Comparison of ENCODE assay signal across 18 cellular contexts in genomic region chr12:112788205-112788604, GRCh38. TPM values are rescaled to one million over a fixed set of nuclear protein-coding genes. Genes with fewer than 3 reads are reported as not detected.
DNase-seq lines count a peak whose midpoint lies in the region; ATAC-seq, FAIRE-seq and TF ChIP-seq lines count a peak whose summit lies in the region.
"Had no signal": no experiment of that assay in that cellular context is flagged by ENCODE, and none has a peak within 500 bp of the region (broad histone marks: within the 10 kb centered on the region; RNA-seq: fewer than 3 reads in every experiment).

No MANE protein-coding gene starts in this region.

- H3K27me3 Mint-ChIP-seq in H9 (ENCODE audit: low read depth) = peaks cover 41% of the 10 kb centered on the region
- peaks cover 45% of the 10 kb centered on the region for H3K27me3 Mint-ChIP-seq in neural progenitor cell (ENCODE audit: insufficient read depth, low read depth)

- no peak overlapping the region for H4K8ac ChIP-seq in H9 (replicated peaks; ENCODE audit: insufficient read length, low read depth, low read length)

- no peak overlapping the region for H2BK5ac ChIP-seq in H9 (ENCODE audit: insufficient read length, low read length)

- H3K18ac ChIP-seq in H9 (ENCODE audit: insufficient read length, low read depth, low read length) = no peak overlapping the region

- H3K4me3 ChIP-seq in K562 (no peak overlapping the region), neural progenitor cell (no peak overlapping the region), mucosa of descending colon (no peak overlapping the region)
- H3K4me3 ChIP-seq: adrenal gland, lung, transverse colon had no signal

- peaks cover 9% of the 10 kb centered on the region; the same call in 1 of the 2 replicates for H3K4me1 ChIP-seq in H9 (ENCODE audit: insufficient read depth, low read length)
- H3K4me1 ChIP-seq in K562 (replicated peaks in 1 of 2; ENCODE audit: control insufficient read depth in 2 of 2, insufficient read depth in 2 of 2, low read length in 2 of 2) = no peaks in the 10 kb centered on the region
- peaks cover 8% of the 10 kb centered on the region for H3K4me1 ChIP-seq in neural progenitor cell
- H3K4me1 ChIP-seq in mucosa of descending colon (ENCODE audit: low read depth) = no peaks in the 10 kb centered on the region
- H3K4me1 ChIP-seq: adrenal gland, transverse colon had no signal

- CTCF ChIA-PET in K562 (lab: Yijun Ruan, JAX; ENCODE audit: low intra/inter-chr PET ratio) = no interaction called here

- ATAC-seq in K562 = no peak
- ATAC-seq in mucosa of descending colon = no peak

- no peak overlapping the region for H2BK15ac ChIP-seq in H9 (ENCODE audit: low read depth, low read length)

- H3K9me3 ChIP-seq in H9 (ENCODE audit: control insufficient read depth, low read depth, low read length) (no peaks in the 10 kb centered on the region), K562 (replicated peaks; ENCODE audit: control insufficient read depth, insufficient read depth, low read depth, low read length) (no peaks in the 10 kb centered on the region), neural progenitor cell (ENCODE audit: low read depth) (no peaks in the 10 kb centered on the region), mucosa of descending colon (no peaks in the 10 kb centered on the region)
- H3K9me3 ChIP-seq: adrenal gland, transverse colon had no signal

- H2BK12ac ChIP-seq in H9 (ENCODE audit: insufficient read length, low read depth, low read length) = no peak overlapping the region

- H4K20me1 ChIP-seq in H9 (ENCODE audit: control insufficient read depth, insufficient read depth, insufficient read length) (no peaks in the 10 kb centered on the region), K562 (replicated peaks; ENCODE audit: control insufficient read depth, insufficient read depth, low read length) (no peaks in the 10 kb centered on the region; the same call in 1 of the 2 replicates), neural progenitor cell (ENCODE audit: low read depth) (peaks cover 6% of the 10 kb centered on the region)

- no peaks in the 10 kb centered on the region for H3K9me1 ChIP-seq in K562 (ENCODE audit: control insufficient read depth, insufficient read depth, low read length)

- no peak for TF ChIP-seq POLR2A in K562 (conservative IDR thresholded peaks at IDR 0.05)

- H3K9ac ChIP-seq in H9 (ENCODE audit: extremely low read depth, insufficient read length, low read length) = no peak overlapping the region
- H3K9ac ChIP-seq in K562 (ENCODE audit: insufficient read depth in 1 of 2, low read depth in 2 of 2, low read length in 2 of 2) = no peak overlapping the region
- no peak overlapping the region for H3K9ac ChIP-seq in neural progenitor cell

- no peak overlapping the region for H4K5ac ChIP-seq in H9 (ENCODE audit: insufficient read length, low read depth, low read length)

- no peak overlapping the region for H2BK120ac ChIP-seq in H9 (ENCODE audit: low read depth, low read length, poor library complexity, severe bottlenecking)

- in situ Hi-C loops in K562 (cut with MboI) = no loop called here

- H3K79me2 ChIP-seq in H9 (ENCODE audit: insufficient read depth, low read length) (no peaks in the 10 kb centered on the region), K562 (ENCODE audit: control insufficient read depth, insufficient read depth, low read length) (no peaks in the 10 kb centered on the region), neural progenitor cell (ENCODE audit: low read depth) (no peaks in the 10 kb centered on the region)

- H3K79me1 ChIP-seq in H9 (ENCODE audit: insufficient read depth, low read depth, low read length, poor library complexity, severe bottlenecking) = no peaks in the 10 kb centered on the region

- no peak overlapping the region for H3K14ac ChIP-seq in H9 (ENCODE audit: insufficient read depth, low read length)

- H3K56ac ChIP-seq in H9 (ENCODE audit: insufficient read length, low read depth, low read length) = no peak overlapping the region

- H3K36me3 ChIP-seq in K562 (ENCODE audit: control insufficient read depth, insufficient read depth, low read length) (no peaks in the 10 kb centered on the region), neural progenitor cell (no peaks in the 10 kb centered on the region), mucosa of descending colon (ENCODE audit: low read depth) (no peaks in the 10 kb centered on the region)
- H3K36me3 ChIP-seq: adrenal gland, transverse colon had no signal

- H2AFZ ChIP-seq in H9 (ENCODE audit: low read length) = no peak overlapping the region
- H2AFZ ChIP-seq in K562 (ENCODE audit: low read depth, low read length) = no peak overlapping the region
- no peak overlapping the region for H2AFZ ChIP-seq in neural progenitor cell (replicated peaks)

- no peak overlapping the region for H2BK20ac ChIP-seq in H9 (ENCODE audit: low read depth, low read length, poor library complexity, severe bottlenecking)

- H3K4me2 ChIP-seq in H9 (ENCODE audit: insufficient read depth, insufficient read length, low read length) (no peak overlapping the region), K562 (ENCODE audit: insufficient read depth, low read length) (no peak overlapping the region), neural progenitor cell (no peak overlapping the region)

- H2AK5ac ChIP-seq in H9 (ENCODE audit: insufficient read length, low read length) = no peak overlapping the region

- H3K4me3 Mint-ChIP-seq in H9 = no peak overlapping the region
- H3K4me3 Mint-ChIP-seq in neural progenitor cell = no peak overlapping the region

- TF ChIP-seq RAD21 in K562 (CRISPR knock-in tag; conservative IDR thresholded peaks at IDR 0.05 in 1 of 2, IDR thresholded peaks at IDR 0.05 in 1 of 2) = no peak

- intact Hi-C loops in K562 (cut with micrococcal nuclease) (no loop called here), mucosa of descending colon (cut with DNase I, micrococcal nuclease) (no loop called here), posterior vena cava (cut with DNase I) (no loop called here)

- no peak overlapping the region for H3K4ac ChIP-seq in H9 (ENCODE audit: low read depth, low read length)

- H3K23ac ChIP-seq in H9 (ENCODE audit: insufficient read length, low read depth, low read length) = no peak overlapping the region

- TF ChIP-seq CTCF in H9 (conservative IDR thresholded peaks at IDR 0.05) = peak; percentile 69
- TF ChIP-seq CTCF in K562 (IDR thresholded peaks at IDR 0.05 in 2 of 3, conservative IDR thresholded peaks at IDR 0.05 in 1 of 3; ENCODE audit: insufficient read depth in 2 of 3, low read depth in 1 of 3, low read length in 3 of 3) = 0 out of 6 replicates have a peak, but pooled peaks of 2 of the 3 experiments have one; percentile 2 to 32
- TF ChIP-seq CTCF in neural progenitor cell (IDR thresholded peaks at IDR 0.05) = peak; percentile 61
- TF ChIP-seq CTCF in mucosa of descending colon (IDR thresholded peaks at IDR 0.05) = no peak

- H3K27me3 ChIP-seq in H9 (ENCODE audit: insufficient read depth, low read length) (peaks cover 6% of the 10 kb centered on the region; the same call in 1 of the 2 replicates), K562 (ENCODE audit: control insufficient read depth in 2 of 2, insufficient read depth in 2 of 2, low read length in 2 of 2) (no peaks in the 10 kb centered on the region; a peak in 2 of 5 replicates), neural progenitor cell (peaks cover 18% of the 10 kb centered on the region)

- no peak overlapping the region for H3T11ph ChIP-seq in H9 (ENCODE audit: low read length)

- peak; percentile 45 for DNase-seq in NCI-H1436 (lab: John Stamatoyannopoulos, UW)
- DNase-seq in NCI-H1436 treated with DMSO at 0.1 percent for 48 hours (lab: John Stamatoyannopoulos, UW) = no peak
- DNase-seq in H9 = peak; percentile 59
- peak in 2 of 4 experiments; percentile 18 to 20 for DNase-seq in K562 (ENCODE audit: extremely low read depth in 1 of 4, low spot score in 3 of 4)
- DNase-seq in neural progenitor cell (ENCODE audit: low spot score) = peak; percentile 46
- no peak for DNase-seq in NK-92 treated with Interleukin-12 subunit alpha and Interleukin-12 subunit beta, amount 100 ng/mL, for 24 hours (lab: John Stamatoyannopoulos, UW)
- no peak for DNase-seq in mucosa of descending colon
- no peak for DNase-seq in posterior vena cava (ENCODE audit: low spot score)
- DNase-seq: activated CD4-positive, CD25-positive, alpha-beta regulatory T cell treated with anti-CD3 and anti-CD28 coated beads, Interleukin-2, amount 50 U/mL, for 72 hours; activated T-cell treated with anti-CD3 and anti-CD28 coated beads, Interleukin-2, amount 50 U/mL, for 1 hour; adrenal gland; C1 segment of cervical spinal cord; HCEC 1CT; kidney glomerular epithelial cell; SW 1271; transverse colon had no signal

- no peaks in the 10 kb centered on the region for H3K23me2 ChIP-seq in H9 (ENCODE audit: insufficient read length, low read depth, low read length, poor library complexity, severe bottlenecking)

- no peaks in the 10 kb centered on the region for H3F3A ChIP-seq in neural progenitor cell (ENCODE audit: low read depth)

- POLR2A ChIA-PET in K562 (lab: Yijun Ruan, JAX) = interaction anchor here (0.9 kb wide), 1 partner anchor 20 kb away, joined by 3 read pairs; no protein-coding TSS in a partner anchor

- H3K27ac Mint-ChIP-seq in H9 (no peak overlapping the region), neural progenitor cell (no peak overlapping the region)

- H3K4me1 Mint-ChIP-seq in H9 (peaks cover 29 to 41% of the 10 kb centered on the region in 2 experiments), neural progenitor cell (no peaks in the 10 kb centered on the region)

- H3K9me3 Mint-ChIP-seq in H9 = no peaks in the 10 kb centered on the region; a peak in 1 of 5 replicates
- peaks cover 3% of the 10 kb centered on the region for H3K9me3 Mint-ChIP-seq in neural progenitor cell

- no TSS peak for BruUV-seq in K562 (replicated peaks; lab: Mats Ljungman, UMichigan)

- no peak for TF ChIP-seq EP300 in K562 (IDR thresholded peaks at IDR 0.05; ENCODE audit: low read length)

- H4K91ac ChIP-seq in H9 (ENCODE audit: insufficient read length, low read depth, low read length) = no peak overlapping the region

- H3K36me3 Mint-ChIP-seq in H9 (ENCODE audit: insufficient read depth in 1 of 3, low read depth in 3 of 3) (no peaks in the 10 kb centered on the region; a peak in 1 of 7 replicates), neural progenitor cell (no peaks in the 10 kb centered on the region)

- no peak overlapping the region for H3K27ac ChIP-seq in H9 (ENCODE audit: insufficient read length, low read depth, low read length)
- H3K27ac ChIP-seq in K562 (ENCODE audit: extremely low read depth, low read depth, low read length) = no peak overlapping the region
- no peak overlapping the region for H3K27ac ChIP-seq in neural progenitor cell
- H3K27ac ChIP-seq: adrenal gland, transverse colon had no signal

- FAIRE-seq in K562 (lab: Jason Lieb, UNC) = no peak

RNA-seq across cellular contexts. Expression of gene RPH3A, which starts 3.3 kb away (rescaled TPM):
- total RNA-seq in H9 (2021) (not detected in 2 replicates), K562 (2014; rRNA removed) (not detected in 2 replicates), K562 (2014; rRNA removed; fragmentation: Illumina TruSeq; extraction: Trizol) (not detected in 2 replicates), K562 (2015; rRNA removed; fragmentation: Illumina TruSeq; extraction: Trizol) (not detected in 2 replicates), K562 (2021) (not detected in 2 replicates), neural progenitor cell (ENCODE audit: low replicate concordance) (0.09 TPM in 1 of 2 replicates, not detected in the other), mucosa of descending colon (1 to 10 TPM in 1 of 3 donors, under 1 TPM in 1, not detected in 1; 0.24 to 1.1 TPM), posterior vena cava (under 1 TPM in 1 of 2 donors, not detected in 1; 0.10 TPM)
- total RNA-seq in K562 (2011; cell fraction: chromatin; rRNA removed; ENCODE audit: low replicate concordance) = not detected in 2 replicates
- not detected in 2 replicates for total RNA-seq in K562 (2011; cell fraction: nucleolus; rRNA removed)
- total RNA-seq in K562 (2011; cell fraction: nucleoplasm; rRNA removed) = not detected in 2 replicates
- polyA plus RNA-seq in K562 (2011; rRNA removed) (not detected in 2 replicates), K562 (2014; fragmentation: Illumina TruSeq; extraction: Trizol) (0.04 TPM in 1 of 2 replicates, not detected in the other), K562 (2014; fragmentation: Nextera tagmentation; extraction: Ambion mirVana) (under 1 TPM in 1 of 2 experiments, not detected in 1; 0.07 TPM), K562 (2014; rRNA removed) (not detected in 2 replicates)
- not detected in 2 replicates for polyA plus RNA-seq in K562 (2011; cell fraction: cytosol; rRNA removed)
- polyA plus RNA-seq in K562 (2011; cell fraction: nucleus; rRNA removed) = not detected in 2 replicates
- 0.18 TPM in 1 of 2 replicates, not detected in the other for polyA plus RNA-seq in K562 (2012)
- polyA minus RNA-seq in K562 (2011; rRNA and poly(A)+ RNA removed) = not detected in 2 replicates
- not detected in 2 replicates for polyA minus RNA-seq in K562 (2011; cell fraction: cytosol; rRNA and poly(A)+ RNA removed)
- polyA minus RNA-seq in K562 (2011; cell fraction: nucleus; rRNA and poly(A)+ RNA removed) = not detected in 2 replicates
- total RNA-seq: osteoblast had no signal

Comparison
In these comparisons a context has a peak if more than half of its experiments do, and no peak if none do; other contexts are left out.
1. DNase-seq: peak in NCI-H1436 (single experiment), H9 (single experiment) and neural progenitor cell (single experiment); none in NCI-H1436 treated with DMSO at 0.1 percent for 48 hours (single experiment), NK-92 treated with Interleukin-12 subunit alpha and Interleukin-12 subunit beta, amount 100 ng/mL, for 24 hours (single experiment), mucosa of descending colon (0 of 3) and posterior vena cava (single experiment).